1 cellular context compared by ENCODE assay signal in genomic region chr2:20235655-20236302, GRCh38.
TF ChIP-seq lines count a peak whose summit lies in the region.

No MANE protein-coding gene starts in this region.

TF ChIP-seq in H1, 55 proteins besides CTCF, POLR2A, EP300 and RAD21:
- TF ChIP-seq CTBP2 (IDR thresholded peaks at IDR 0.05; ENCODE audit: borderline replicate concordance, insufficient read depth, insufficient read length, low read length), result no peak
- no peak for TF ChIP-seq CEBPB (IDR thresholded peaks at IDR 0.05; ENCODE audit: low read depth, low read length)
- TF ChIP-seq POU5F1 (IDR thresholded peaks at IDR 0.05; ENCODE audit: low read depth, low read length), result no peak
- no peak for TF ChIP-seq SRF (IDR thresholded peaks at IDR 0.05; ENCODE audit: low read depth, low read length)
- no peak for TF ChIP-seq TEAD4 (IDR thresholded peaks at IDR 0.05; ENCODE audit: low read depth, low read length)
- TF ChIP-seq ZNF274 (IDR thresholded peaks at IDR 0.05; ENCODE audit: borderline replicate concordance, extremely low read depth, low read length), result no peak
- TF ChIP-seq TAF1 (IDR thresholded peaks at IDR 0.05; ENCODE audit: low read depth, low read length), result no peak
- no peak for TF ChIP-seq BRCA1 (IDR thresholded peaks at IDR 0.05; ENCODE audit: low read depth, low read length)
- TF ChIP-seq BCL11A (IDR thresholded peaks at IDR 0.05; ENCODE audit: low read depth in 2 of 2, low read length in 2 of 2), result no peak
- TF ChIP-seq HDAC6 (IDR thresholded peaks at IDR 0.05; ENCODE audit: low read depth, low read length), result no peak
- no peak for TF ChIP-seq KDM4A (IDR thresholded peaks at IDR 0.05; ENCODE audit: low read depth, low read length, severe bottlenecking)
- TF ChIP-seq CHD1 (IDR thresholded peaks at IDR 0.05; ENCODE audit: low read depth, low read length), result no peak
- TF ChIP-seq USF2 (IDR thresholded peaks at IDR 0.05; ENCODE audit: low read length), result no peak
- TF ChIP-seq CBX5 (IDR thresholded peaks at IDR 0.05; ENCODE audit: low read depth, low read length), result no peak
- TF ChIP-seq CHD2 (IDR thresholded peaks at IDR 0.05; ENCODE audit: low read length), result no peak
- TF ChIP-seq POLR2AphosphoS5 (IDR thresholded peaks at IDR 0.05; ENCODE audit: low read depth, low read length), result no peak
